In the genomic region with DNA sequence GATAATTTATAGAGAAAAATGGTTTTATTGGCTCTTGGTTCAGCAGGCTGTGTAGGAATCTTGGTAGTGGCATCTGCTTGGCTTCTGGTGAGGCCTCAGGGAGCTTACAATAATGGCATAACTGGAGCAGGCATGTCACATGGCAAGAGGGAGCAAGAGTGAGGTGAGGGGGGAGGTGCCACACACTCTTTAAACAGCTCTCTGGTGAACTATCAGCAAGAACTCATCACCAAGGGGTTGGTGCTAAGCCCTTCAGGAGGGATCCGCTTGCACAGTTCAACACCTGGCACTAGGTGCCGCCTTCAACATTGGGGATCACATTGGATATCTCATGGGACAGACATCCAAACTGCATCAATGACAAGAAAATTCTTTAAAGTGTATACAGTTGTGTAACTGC, we compare ENCODE assay signal across 1 cellular context.
TF ChIP-seq lines count a peak whose summit lies in the region.

No MANE protein-coding gene starts in this region.

TF ChIP-seq in SK-N-SH treated with all-trans-retinoic acid at 6 μM for 48 hours, 23 proteins besides CTCF, POLR2A, EP300 and RAD21 (continued from another document):
- no peak for TF ChIP-seq ARNTL (CRISPR knock-in tag; IDR thresholded peaks at IDR 0.05; ENCODE audit: borderline replicate concordance, low read depth)
